32 cellular contexts compared by ENCODE assay signal in the genomic region with DNA sequence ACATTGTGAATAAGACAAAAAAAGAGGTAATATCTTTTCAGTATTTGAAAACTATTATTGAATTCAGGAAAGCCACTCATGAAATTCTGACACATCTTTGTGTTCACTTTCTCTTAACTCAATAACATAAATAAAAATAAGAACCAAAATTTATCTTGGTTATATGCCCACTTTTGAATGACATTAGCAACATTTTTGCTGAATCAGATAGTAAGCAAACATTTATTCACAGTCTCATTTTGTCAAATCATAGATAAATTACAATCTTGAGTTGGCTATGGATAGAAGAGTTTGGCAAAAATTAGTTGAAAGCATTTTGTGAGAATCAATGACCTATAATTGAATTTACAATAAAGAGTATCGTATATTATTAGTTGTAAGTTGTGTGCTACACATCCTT.
DNase-seq lines count a peak whose midpoint lies in the region; ATAC-seq, FAIRE-seq and TF ChIP-seq lines count a peak whose summit lies in the region.
"Had no signal": no experiment of that assay in that cellular context is flagged by ENCODE, and none has a peak within 500 bp of the region (broad histone marks: within the 10 kb centered on the region; RNA-seq: fewer than 3 reads in every experiment).

No MANE protein-coding gene starts in this region.

- H3K27me3 ChIP-seq in HepG2 (ENCODE audit: control insufficient read depth in 1 of 2, insufficient read depth in 2 of 2, low read length in 2 of 2) = no peaks in the 10 kb centered on the region
- H3K27me3 ChIP-seq in right lobe of liver = no peaks in the 10 kb centered on the region
- H3K27me3 ChIP-seq in brain microvascular endothelial cell (replicated peaks) = no peaks in the 10 kb centered on the region
- H3K27me3 ChIP-seq: BLaER1; BLaER1 treated with 17β-estradiol and CSF1 and Interleukin-3, amounts not matched to agents 10 nM and 100 nM had no signal

- no peaks in the 10 kb centered on the region for H3K36me3 ChIP-seq in HepG2 (replicated peaks in 1 of 2; ENCODE audit: control insufficient read depth in 1 of 2, insufficient read depth in 2 of 2, low read length in 2 of 2)
- H3K36me3 ChIP-seq in right lobe of liver = no peaks in the 10 kb centered on the region
- H3K36me3 ChIP-seq in brain microvascular endothelial cell (replicated peaks) = no peaks in the 10 kb centered on the region
- H3K36me3 ChIP-seq: BE2C; BLaER1; BLaER1 treated with 17β-estradiol and CSF1 and Interleukin-3, amounts not matched to agents 10 nM and 100 nM had no signal

- in situ Hi-C loops in HepG2 (cut with HindIII; ENCODE audit: extremely low pct_ligation_motif_present, low pct_unique_long_range_greater_than_20kb) = no loop called here
- in situ Hi-C loops in brain microvascular endothelial cell (cut with HindIII; ENCODE audit: low pct_ligation_motif_present, low sequenced_read_pairs) = no loop called here

- no peaks in the 10 kb centered on the region for H3K79me2 ChIP-seq in HepG2 (ENCODE audit: insufficient read depth, low read length)

- TF ChIP-seq POLR2A in HepG2 (IDR thresholded peaks at IDR 0.05; ENCODE audit: insufficient read depth in 1 of 2, low read depth in 2 of 2, low read length in 2 of 2) (no peak), right lobe of liver (IDR thresholded peaks at IDR 0.05) (no peak), A549 (IDR thresholded peaks at IDR 0.05; ENCODE audit: low read length) (no peak)

- POLR2A ChIA-PET in HepG2 (lab: Yijun Ruan, JAX) (no interaction called here), A549 (lab: Yijun Ruan, JAX) (no interaction called here)

- peaks cover 46% of the 10 kb centered on the region for H3K9me3 ChIP-seq in HepG2 (ENCODE audit: low read length)
- no peaks in the 10 kb centered on the region for H3K9me3 ChIP-seq in right lobe of liver
- H3K9me3 ChIP-seq in A549 = peaks cover 6% of the 10 kb centered on the region; the same call in 2 of the 3 replicates
- H3K9me3 ChIP-seq: BE2C had no signal

- no peak for TF ChIP-seq EP300 in HepG2 (IDR thresholded peaks at IDR 0.05; ENCODE audit: low read depth in 2 of 2, low read length in 2 of 2)
- TF ChIP-seq EP300 in HepG2 (CRISPR knock-in tag; IDR thresholded peaks at IDR 0.05; ENCODE audit: borderline replicate concordance) = no peak
- TF ChIP-seq EP300 in A549 (IDR thresholded peaks at IDR 0.05) = no peak

- no peak overlapping the region for H2AFZ ChIP-seq in HepG2 (ENCODE audit: low read length)

- H3K4me3 ChIP-seq in HepG2 (replicated peaks in 1 of 3; ENCODE audit: insufficient read depth in 1 of 3, low read depth in 2 of 3, low read length in 3 of 3) = no peak overlapping the region
- no peak overlapping the region for H3K4me3 ChIP-seq in right lobe of liver
- H3K4me3 ChIP-seq in A549 = no peak overlapping the region
- H3K4me3 ChIP-seq in brain microvascular endothelial cell (ENCODE audit: low read depth, low read length) = no peak overlapping the region
- H3K4me3 ChIP-seq: BLaER1; BLaER1 treated with 17β-estradiol and CSF1 and Interleukin-3, amounts not matched to agents 10 nM and 100 nM had no signal

- ATAC-seq in HepG2 = no peak
- no peak for ATAC-seq in right lobe of liver
- no peak for ATAC-seq in A549
- ATAC-seq in GM19395 (IDR thresholded peaks at IDR 0.05; ENCODE audit: unreplicated experiment) = no peak
- ATAC-seq: CD8-positive, alpha-beta T cell had no signal

- H3K4me2 ChIP-seq in HepG2 (ENCODE audit: low read depth, low read length) = no peak overlapping the region
- H3K4me2 ChIP-seq in A549 = no peak overlapping the region
- H3K4me2 ChIP-seq: BLaER1; BLaER1 treated with 17β-estradiol and CSF1 and Interleukin-3, amounts not matched to agents 10 nM and 100 nM had no signal

- BruUV-seq in HepG2 (replicated peaks; lab: Mats Ljungman, UMichigan) = no TSS peak

- DNase-seq in HepG2 (ENCODE audit: low spot score) = no peak
- DNase-seq in right lobe of liver = no peak
- no peak for DNase-seq in A549 (ENCODE audit: low read depth in 1 of 2, low spot score in 1 of 2)
- no peak for DNase-seq in brain microvascular endothelial cell
- DNase-seq: 8988T; ACHN; AML-193; BE2C; C1 segment of cervical spinal cord; Caco-2; Calu3; CD4-positive, alpha-beta memory T cell; CD4-positive, alpha-beta T cell; CD4-positive, CD25-positive, alpha-beta regulatory T cell; CD8-positive, alpha-beta memory T cell; CD8-positive, alpha-beta T cell; COR-L47; DMS 273 treated with DMSO at 0.1 percent for 48 hours; DMS153; DMS53; DMS79; DMS79 treated with DMSO at 0.1 percent for 48 hours; DND-41; EL had no signal

- WGBS in HepG2 (ENCODE audit: low lambda C conversion rate) = 2% methylated on average over 1 of the region's 1 CpG
- 23% methylated on average over 1 of the region's 1 CpG for WGBS in right lobe of liver (ENCODE audit: insufficient coverage, low coverage, low lambda C conversion rate, missing lambda C conversion rate)
- WGBS in A549 (ENCODE audit: missing lambda C conversion rate) = 1% methylated on average over 1 of the region's 1 CpG

- H3K27ac ChIP-seq in HepG2 (ENCODE audit: extremely low read length, insufficient read depth, low read length) (no peak overlapping the region), right lobe of liver (no peak overlapping the region), A549 (no peak overlapping the region), brain microvascular endothelial cell (no peak overlapping the region)
- H3K27ac ChIP-seq: 22Rv1; BLaER1; BLaER1 treated with 17β-estradiol and CSF1 and Interleukin-3, amounts not matched to agents 10 nM and 100 nM; C4-2B had no signal

- TF ChIP-seq CTCF in HepG2 (CRISPR knock-in tag; IDR thresholded peaks at IDR 0.05) (no peak), right lobe of liver (IDR thresholded peaks at IDR 0.05) (no peak), A549 (IDR thresholded peaks at IDR 0.05) (no peak), brain microvascular endothelial cell (IDR thresholded peaks at IDR 0.05; ENCODE audit: low read depth, low read length, missing control alignments) (no peak)

- CTCF ChIA-PET in HepG2 (lab: Yijun Ruan, JAX; ENCODE audit: low intra/inter-chr PET ratio, low total read pairs) = no interaction called here
- CTCF ChIA-PET in A549 (lab: Yijun Ruan, JAX) = no interaction called here

- no peak for TF ChIP-seq RAD21 in HepG2 (CRISPR knock-in tag; IDR thresholded peaks at IDR 0.05)
- TF ChIP-seq RAD21 in A549 (conservative IDR thresholded peaks at IDR 0.05 in 1 of 2, IDR thresholded peaks at IDR 0.05 in 1 of 2) = no peak

- no peaks in the 10 kb centered on the region for H3K4me1 ChIP-seq in HepG2 (ENCODE audit: insufficient read depth, low read length)
- H3K4me1 ChIP-seq in right lobe of liver = no peaks in the 10 kb centered on the region
- H3K4me1 ChIP-seq in A549 = no peaks in the 10 kb centered on the region
- H3K4me1 ChIP-seq: BE2C; BLaER1; BLaER1 treated with 17β-estradiol and CSF1 and Interleukin-3, amounts not matched to agents 10 nM and 100 nM; Caco-2 had no signal

- FAIRE-seq in HepG2 (lab: Jason Lieb, UNC) (no peak), A549 (lab: Jason Lieb, UNC) (no peak), TTC549 (lab: Jason Lieb, UNC) (peak; percentile 22)
- FAIRE-seq: A204.1, D721Med had no signal

- H4K20me1 ChIP-seq in HepG2 (ENCODE audit: insufficient read depth, low read length) = no peaks in the 10 kb centered on the region
- H4K20me1 ChIP-seq: BLaER1; BLaER1 treated with 17β-estradiol and CSF1 and Interleukin-3, amounts not matched to agents 10 nM and 100 nM had no signal

- no peak overlapping the region for H3K9ac ChIP-seq in HepG2 (ENCODE audit: insufficient read depth, low read depth, low read length)
- H3K9ac ChIP-seq: BLaER1; BLaER1 treated with 17β-estradiol and CSF1 and Interleukin-3, amounts not matched to agents 10 nM and 100 nM had no signal

- intact Hi-C loops in HepG2 (cut with micrococcal nuclease; ENCODE audit: unreplicated experiment) (no loop called here), right lobe of liver (cut with DNase I) (no loop called here)

TF ChIP-seq in HepG2, 621 proteins besides CTCF, POLR2A, EP300 and RAD21 (continues in another document):
- TF ChIP-seq SMARCC2 (IDR thresholded peaks at IDR 0.05) = no peak
- TF ChIP-seq MAFF (IDR thresholded peaks at IDR 0.05; ENCODE audit: low read depth, low read length) = peak; percentile 51
- no peak for TF ChIP-seq MIER3 (CRISPR knock-in tag; IDR thresholded peaks at IDR 0.05; ENCODE audit: borderline replicate concordance)
- TF ChIP-seq, protein P1, sequence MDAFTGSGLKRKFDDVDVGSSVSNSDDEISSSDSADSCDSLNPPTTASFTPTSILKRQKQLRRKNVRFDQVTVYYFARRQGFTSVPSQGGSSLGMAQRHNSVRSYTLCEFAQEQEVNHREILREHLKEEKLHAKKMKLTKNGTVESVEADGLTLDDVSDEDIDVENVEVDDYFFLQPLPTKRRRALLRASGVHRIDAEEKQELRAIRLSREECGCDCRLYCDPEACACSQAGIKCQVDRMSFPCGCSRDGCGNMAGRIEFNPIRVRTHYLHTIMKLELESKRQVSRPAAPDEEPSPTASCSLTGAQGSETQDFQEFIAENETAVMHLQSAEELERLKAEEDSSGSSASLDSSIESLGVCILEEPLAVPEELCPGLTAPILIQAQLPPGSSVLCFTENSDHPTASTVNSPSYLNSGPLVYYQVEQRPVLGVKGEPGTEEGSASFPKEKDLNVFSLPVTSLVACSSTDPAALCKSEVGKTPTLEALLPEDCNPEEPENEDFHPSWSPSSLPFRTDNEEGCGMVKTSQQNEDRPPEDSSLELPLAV (CRISPR knock-in tag; conservative IDR thresholded peaks at IDR 0.05; ENCODE audit: low read depth) = no peak
- no peak for TF ChIP-seq ZNF350 (CRISPR knock-in tag; IDR thresholded peaks at IDR 0.05; ENCODE audit: borderline replicate concordance, low read depth)

TF ChIP-seq in A549, 52 proteins besides CTCF, POLR2A, EP300 and RAD21:
- TF ChIP-seq MAFK (IDR thresholded peaks at IDR 0.05; ENCODE audit: partially characterized antibody) (peak; percentile 35), BCL3 (IDR thresholded peaks at IDR 0.05) (no peak)
